ENCODE assay signal across 15 cellular contexts in genomic region chr3:106206613-106207012, GRCh38.
A peak's percentile ranks its signal among the peaks of the same experiment; 100 is the strongest.
DNase-seq lines count a peak whose midpoint lies in the region; ATAC-seq, FAIRE-seq and TF ChIP-seq lines count a peak whose summit lies in the region.
"Had no signal": no experiment of that assay in that cellular context is flagged by ENCODE, and none has a peak within 500 bp of the region (broad histone marks: within the 10 kb centered on the region; RNA-seq: fewer than 3 reads in every experiment).

No MANE protein-coding gene starts in this region.

- TF ChIP-seq CTCF in heart right ventricle (IDR thresholded peaks at IDR 0.05) (no peak), kidney (IDR thresholded peaks at IDR 0.05; ENCODE audit: borderline replicate concordance, extremely low read depth, insufficient read depth) (no peak), upper lobe of right lung (IDR thresholded peaks at IDR 0.05) (no peak), GM10266 (IDR thresholded peaks at IDR 0.05; ENCODE audit: control insufficient read depth, insufficient read depth, low read depth, missing control alignments) (no peak), MM.1S (IDR thresholded peaks at IDR 0.05; ENCODE audit: low read length) (no peak)

- H3K36me3 Mint-ChIP-seq in T-helper 17 cell (ENCODE audit: low read depth): no peaks in the 10 kb centered on the region

- H3K27ac Mint-ChIP-seq in T-helper 17 cell: peak overlapping the region; percentile 81

- intact Hi-C loops in heart right ventricle (cut with DNase I) (loop anchor here in 7 of 10 donors (2.0 to 10.0 kb wide), 6 partner anchors 338 to 522 kb away; partner anchors contain the start of gene CBLB (in 2 of the 7)), cardiac septum (cut with DNase I) (loop anchor here (10.0 kb wide), 1 partner anchor 272 kb away; no protein-coding TSS in a partner anchor), kidney (cut with DNase I) (no loop called here), upper lobe of right lung (cut with DNase I) (no loop called here)

- H3K4me3 ChIP-seq in heart right ventricle: peak overlapping the region in 3 of 10 donors; percentile 12 to 22 (median 12)
- H3K4me3 ChIP-seq in kidney (ENCODE audit: low read length in 2 of 2): no peak overlapping the region
- H3K4me3 ChIP-seq in upper lobe of right lung: no peak overlapping the region
- no peak overlapping the region for H3K4me3 ChIP-seq in MM.1S (ENCODE audit: low read length)
- H3K4me3 ChIP-seq: left lung, SJSA1, vagina had no signal

- H3K9me3 ChIP-seq in heart right ventricle: peaks cover 0 to 10% (median 0%) of the 10 kb centered on the region in 11 donors
- no peaks in the 10 kb centered on the region for H3K9me3 ChIP-seq in T-helper 17 cell (ENCODE audit: control insufficient read depth, low read length, poor library complexity, severe bottlenecking)
- no peaks in the 10 kb centered on the region for H3K9me3 ChIP-seq in kidney (ENCODE audit: control insufficient read depth in 1 of 2, low read length in 2 of 2)
- H3K9me3 ChIP-seq in upper lobe of right lung: no peaks in the 10 kb centered on the region
- no peaks in the 10 kb centered on the region for H3K9me3 ChIP-seq in MM.1S (replicated peaks; ENCODE audit: insufficient read depth, low read length)
- H3K9me3 ChIP-seq: BE2C, left lung, SJSA1, vagina had no signal

- no peaks in the 10 kb centered on the region for H3F3A ChIP-seq in MM.1S (ENCODE audit: insufficient read depth, low read length)

- H3K4me2 ChIP-seq in MM.1S (ENCODE audit: low read depth, low read length): no peak overlapping the region

- H3K9ac ChIP-seq in kidney (ENCODE audit: low read length in 2 of 2): no peak overlapping the region
- no peak overlapping the region for H3K9ac ChIP-seq in MM.1S (ENCODE audit: low read length)

- no peaks in the 10 kb centered on the region for H4K20me1 ChIP-seq in MM.1S (ENCODE audit: insufficient read depth, low read length)

- no peak overlapping the region for H2AFZ ChIP-seq in MM.1S (ENCODE audit: low read length)

- FAIRE-seq in kidney (lab: Jason Lieb, UNC): peak; percentile 51
- FAIRE-seq in RCC 7860 (lab: Jason Lieb, UNC): no peak

- no peak for DNase-seq in heart right ventricle
- no peak for DNase-seq in cardiac septum (ENCODE audit: low spot score)
- DNase-seq in T-helper 17 cell: no peak
- DNase-seq in kidney: no peak
- DNase-seq in upper lobe of right lung: no peak
- no peak for DNase-seq in GM10266 (ENCODE audit: extremely low spot score)
- DNase-seq in RCC 7860 (ENCODE audit: low spot score): no peak
- DNase-seq in MM.1S: no peak
- DNase-seq: BE2C, caudate nucleus, Karpas-422, left lung, NCI-H345 had no signal

- 56 to 62% methylated on average over 5 of the region's 5 CpGs for WGBS in heart right ventricle, 2 donors

- H3K4me1 Mint-ChIP-seq in T-helper 17 cell: peaks cover 23% of the 10 kb centered on the region

- H3K9me2 ChIP-seq in MM.1S (replicated peaks; ENCODE audit: insufficient read depth, low read length): no peaks in the 10 kb centered on the region

- H3K27me3 ChIP-seq in heart right ventricle (no peaks in the 10 kb centered on the region), upper lobe of right lung (no peaks in the 10 kb centered on the region), MM.1S (replicated peaks; ENCODE audit: insufficient read depth, low read length) (no peaks in the 10 kb centered on the region)
- H3K27me3 ChIP-seq: BE2C, left lung, SJSA1, vagina had no signal

- H3K79me2 ChIP-seq in MM.1S (ENCODE audit: low read length): no peaks in the 10 kb centered on the region

- ATAC-seq in heart right ventricle (peak in 4 of 8 donors; percentile 46 to 82 (median 66)), T-helper 17 cell (peak; percentile 46), upper lobe of right lung (no peak)

- H3K4me3 Mint-ChIP-seq in T-helper 17 cell: peak overlapping the region; percentile 86

- no peaks in the 10 kb centered on the region for H3K27me3 Mint-ChIP-seq in T-helper 17 cell

- H3K4me1 ChIP-seq in heart right ventricle (peaks cover 0 to 27% (median 12%) of the 10 kb centered on the region in 9 donors), kidney (ENCODE audit: control insufficient read depth in 1 of 2, insufficient read depth in 1 of 2, low read depth in 1 of 2, low read length in 2 of 2) (peaks cover 0 to 3% of the 10 kb centered on the region in 2 donors), upper lobe of right lung (peaks cover 7% of the 10 kb centered on the region), MM.1S (ENCODE audit: low read length) (no peaks in the 10 kb centered on the region)
- H3K4me1 ChIP-seq: SJSA1, vagina had no signal

- no peaks in the 10 kb centered on the region for H3K36me3 ChIP-seq in heart right ventricle
- H3K36me3 ChIP-seq in kidney (ENCODE audit: control insufficient read depth in 1 of 2, insufficient read depth in 2 of 2, low read length in 2 of 2): no peaks in the 10 kb centered on the region
- no peaks in the 10 kb centered on the region for H3K36me3 ChIP-seq in upper lobe of right lung
- H3K36me3 ChIP-seq in MM.1S (replicated peaks; ENCODE audit: insufficient read depth, low read length): no peaks in the 10 kb centered on the region
- H3K36me3 ChIP-seq: BE2C, left lung, SJSA1, vagina had no signal

- H3K27ac ChIP-seq in heart right ventricle (peak overlapping the region in 7 of 10 donors; percentile 4 to 80 (median 57)), kidney (ENCODE audit: low read depth in 2 of 2, low read length in 2 of 2) (no peak overlapping the region), upper lobe of right lung (peak overlapping the region; percentile 51), MM.1S (ENCODE audit: low read length) (no peak overlapping the region)
- H3K27ac ChIP-seq: SJSA1, vagina had no signal

Comparison
In these comparisons a context has a peak if more than half of its experiments do, and no peak if none do; other contexts are left out.
1. H3K27ac ChIP-seq: peak in heart right ventricle (7 of 10) and upper lobe of right lung (single experiment); none in kidney (0 of 2) and MM.1S (single experiment).
2. intact Hi-C loops: an anchor here in heart right ventricle (2.0 to 10.0 kb wide) and cardiac septum (10.0 kb wide); none called in kidney and upper lobe of right lung.